ENCODE assay signal across 1 cellular context in genomic region chr18:79784965-79785770, GRCh38.
TF ChIP-seq lines count a peak whose summit lies in the region.

No MANE protein-coding gene starts in this region.

TF ChIP-seq in GM23338, 12 proteins besides CTCF, POLR2A, EP300 and RAD21 (continued from another document):
- TF ChIP-seq ZNF462 (CRISPR knock-in tag; IDR thresholded peaks at IDR 0.05) (no peak), CREB1 (CRISPR knock-in tag; IDR thresholded peaks at IDR 0.05; ENCODE audit: low read depth) (no peak)
